Comparison of ENCODE assay signal across 8 cellular contexts in genomic region chr1:160078392-160079195, GRCh38. TPM values are rescaled to one million over a fixed set of nuclear protein-coding genes. Genes with fewer than 3 reads are reported as not detected.
A peak's percentile ranks its signal among the peaks of the same experiment; 100 is the strongest.
DNase-seq lines count a peak whose midpoint lies in the region; ATAC-seq, FAIRE-seq and TF ChIP-seq lines count a peak whose summit lies in the region.

No MANE protein-coding gene starts in this region.

- no peak for TF ChIP-seq EP300 in A549 (IDR thresholded peaks at IDR 0.05)

- no peak overlapping the region for H3K27ac ChIP-seq in A549
- no peak overlapping the region for H3K27ac ChIP-seq in ascending aorta

- no peak for TF ChIP-seq POLR2A in A549 (IDR thresholded peaks at IDR 0.05; ENCODE audit: low read length)
- no peak for TF ChIP-seq POLR2A in GM12891 (IDR thresholded peaks at IDR 0.05; ENCODE audit: low read depth, low read length)

- TF ChIP-seq RAD21 in A549 (conservative IDR thresholded peaks at IDR 0.05 in 1 of 2, IDR thresholded peaks at IDR 0.05 in 1 of 2) = peak; percentile 44 to 49

- FAIRE-seq in A549 (lab: Jason Lieb, UNC) (no peak), GM12891 (lab: Jason Lieb, UNC) (peak; percentile 80)

- 7% methylated on average over 9 of the region's 9 CpGs for WGBS in A549 (ENCODE audit: missing lambda C conversion rate)

- CTCF ChIA-PET in A549 (lab: Yijun Ruan, JAX) = interaction anchor here (0.6 to 30.0 kb wide), 18 partner anchors 5 to 946 kb away, joined by 3 to 409 read pairs (median 4); partner anchors contain the start of genes KCNJ10, KCNJ9 and PIGM

- ATAC-seq in A549 = peak; percentile 51 to 88; a peak in 4 of 6 replicates
- peak; percentile 44 for ATAC-seq in HG03520 (IDR thresholded peaks at IDR 0.05; ENCODE audit: unreplicated experiment)

- no peak overlapping the region for H3K4me2 ChIP-seq in A549

- H3K4me3 ChIP-seq in A549 (no peak overlapping the region), ascending aorta (no peak overlapping the region)

- intact Hi-C loops in ascending aorta (cut with DNase I) = no loop called here

- H3K4me1 ChIP-seq in A549 (no peaks in the 10 kb centered on the region), ascending aorta (peaks cover 0 to 8% of the 10 kb centered on the region in 2 donors)

- DNase-seq in A549 (ENCODE audit: low read depth in 1 of 2, low spot score in 1 of 2) (peak; percentile 42 to 51), GM12891 (ENCODE audit: insufficient read length, low spot score) (peak; percentile 61), SW480 (ENCODE audit: low spot score) (peak; percentile 45), ascending aorta (ENCODE audit: low spot score in 2 of 2) (no peak), kidney glomerular epithelial cell (lab: John Stamatoyannopoulos, UW) (peak; percentile 5), NCI-H446 treated with DMSO at 0.1 percent for 48 hours (lab: John Stamatoyannopoulos, UW) (no peak)
- peak; percentile 36 for DNase-seq in stimulated activated CD8-positive, alpha-beta memory T cell treated with anti-CD3 and anti-CD28 coated beads, Interleukin-12 subunit alpha, Interleukin-12 subunit beta, amount 100 ng/mL, for 1 hour (ENCODE audit: low read depth)

- TF ChIP-seq CTCF in A549 (IDR thresholded peaks at IDR 0.05) = peak; percentile 54
- TF ChIP-seq CTCF in ascending aorta (IDR thresholded peaks at IDR 0.05) = peak; percentile 39 to 69 (median 64)

- H3K9me3 ChIP-seq in A549 = no peaks in the 10 kb centered on the region
- no peaks in the 10 kb centered on the region for H3K9me3 ChIP-seq in ascending aorta

- no peaks in the 10 kb centered on the region for H3K27me3 ChIP-seq in ascending aorta

- POLR2A ChIA-PET in A549 (lab: Yijun Ruan, JAX) = no interaction called here

- no peaks in the 10 kb centered on the region for H3K36me3 ChIP-seq in ascending aorta

TF ChIP-seq in A549, 52 proteins besides CTCF, POLR2A, EP300 and RAD21:
- TF ChIP-seq SMC3 (IDR thresholded peaks at IDR 0.05) = peak; percentile 37; the same call in 1 of the 3 replicates
- TF ChIP-seq HEYL (CRISPR knock-in tag; IDR thresholded peaks at IDR 0.05) = no peak
- TF ChIP-seq HES2 (IDR thresholded peaks at IDR 0.05) = no peak
- TF ChIP-seq JUNB (IDR thresholded peaks at IDR 0.05) = no peak
- TF ChIP-seq USF2 (IDR thresholded peaks at IDR 0.05) = no peak

TF ChIP-seq in GM12891, 5 proteins besides CTCF, POLR2A, EP300 and RAD21:
- TF ChIP-seq POU2F2 (IDR thresholded peaks at IDR 0.05; ENCODE audit: low read depth, low read length) = no peak
- no peak for TF ChIP-seq PAX5 (IDR thresholded peaks at IDR 0.05; ENCODE audit: insufficient read depth, low read length, severe bottlenecking)
- no peak for TF ChIP-seq TAF1 (IDR thresholded peaks at IDR 0.05; ENCODE audit: low read depth, low read length)
- TF ChIP-seq SPI1 (IDR thresholded peaks at IDR 0.05; ENCODE audit: low read depth, low read length) = no peak
- no peak for TF ChIP-seq POLR2AphosphoS5 (IDR thresholded peaks at IDR 0.05; ENCODE audit: low read depth, low read length)

RNA-seq across cellular contexts. Expression of gene KCNJ9, which starts 2.7 kb away (rescaled TPM):
- polyA plus RNA-seq in A549 (2011; rRNA removed) (not detected in 2 replicates), A549 (2017; fragmentation: RNase III; extraction: RNeasy Plus Mini Kit Qiagen cat#74134 plus additional on column Dnase treatment) (not detected in 3 replicates)
- not detected in 2 replicates for polyA plus RNA-seq in A549 (2012; cell fraction: cytosol; rRNA removed)
- polyA plus RNA-seq in A549 (2012; cell fraction: nucleus; rRNA removed) = not detected in 2 replicates
- polyA minus RNA-seq in A549 (2011; rRNA and poly(A)+ RNA removed) = not detected in 2 replicates
- polyA plus RNA-seq in GM12891 (2012; ENCODE audit: low read depth, missing spikeins) = 0.04 TPM
- total RNA-seq in ascending aorta = 1.2 TPM

RNA-seq across cellular contexts. Expression of gene KCNJ10, which starts 8.6 kb away (rescaled TPM):
- polyA plus RNA-seq in A549 (2011; rRNA removed) (not detected in 2 replicates), A549 (2017; fragmentation: RNase III; extraction: RNeasy Plus Mini Kit Qiagen cat#74134 plus additional on column Dnase treatment) (0.05 to 0.09 TPM (median 0.05 TPM) in 3 replicates)
- polyA plus RNA-seq in A549 (2012; cell fraction: cytosol; rRNA removed) = not detected in 2 replicates
- 0.07 TPM in 1 of 2 replicates, not detected in the other for polyA plus RNA-seq in A549 (2012; cell fraction: nucleus; rRNA removed)
- not detected in 2 replicates for polyA minus RNA-seq in A549 (2011; rRNA and poly(A)+ RNA removed)
- polyA plus RNA-seq in GM12891 (2012; ENCODE audit: low read depth, missing spikeins) = 0.05 TPM
- total RNA-seq in ascending aorta = not detected

RNA-seq across cellular contexts. Expression of gene IGSF8, which starts 19.8 kb away (rescaled TPM):
- polyA plus RNA-seq in A549 (2011; rRNA removed) (7.3 and 8.3 TPM in 2 replicates), A549 (2017; fragmentation: RNase III; extraction: RNeasy Plus Mini Kit Qiagen cat#74134 plus additional on column Dnase treatment) (6.3 to 8.5 TPM (median 7.8 TPM) in 3 replicates)
- polyA plus RNA-seq in A549 (2012; cell fraction: cytosol; rRNA removed) = 12.5 and 16.2 TPM in 2 replicates
- polyA plus RNA-seq in A549 (2012; cell fraction: nucleus; rRNA removed) = 34.3 and 45.1 TPM in 2 replicates
- 6.4 and 6.5 TPM in 2 replicates for polyA minus RNA-seq in A549 (2011; rRNA and poly(A)+ RNA removed)
- polyA plus RNA-seq in GM12891 (2012; ENCODE audit: low read depth, missing spikeins) = 5.2 TPM
- 37.9 TPM for total RNA-seq in ascending aorta

RNA-seq across cellular contexts. Expression of gene ATP1A2, which starts 37.0 kb away (rescaled TPM):
- polyA plus RNA-seq in A549 (2011; rRNA removed) (0.07 and 0.09 TPM in 2 replicates), A549 (2017; fragmentation: RNase III; extraction: RNeasy Plus Mini Kit Qiagen cat#74134 plus additional on column Dnase treatment) (0.10 to 0.13 TPM in 2 of 3 replicates, not detected in the other)
- polyA plus RNA-seq in A549 (2012; cell fraction: cytosol; rRNA removed) = 0.04 and 0.07 TPM in 2 replicates
- polyA plus RNA-seq in A549 (2012; cell fraction: nucleus; rRNA removed) = 0.34 and 0.61 TPM in 2 replicates
- 0.70 and 0.92 TPM in 2 replicates for polyA minus RNA-seq in A549 (2011; rRNA and poly(A)+ RNA removed)
- not detected for polyA plus RNA-seq in GM12891 (2012; ENCODE audit: low read depth, missing spikeins)
- 316 TPM for total RNA-seq in ascending aorta

RNA-seq across cellular contexts. Expression of gene PIGM, which starts 46.8 kb away (rescaled TPM):
- polyA plus RNA-seq in A549 (2011; rRNA removed) (6.3 and 7.2 TPM in 2 replicates), A549 (2017; fragmentation: RNase III; extraction: RNeasy Plus Mini Kit Qiagen cat#74134 plus additional on column Dnase treatment) (4.8 to 5.3 TPM (median 5.0 TPM) in 3 replicates)
- polyA plus RNA-seq in A549 (2012; cell fraction: cytosol; rRNA removed) = 2.2 and 2.6 TPM in 2 replicates
- 1.5 and 2.1 TPM in 2 replicates for polyA plus RNA-seq in A549 (2012; cell fraction: nucleus; rRNA removed)
- polyA minus RNA-seq in A549 (2011; rRNA and poly(A)+ RNA removed) = 3.1 and 3.6 TPM in 2 replicates
- polyA plus RNA-seq in GM12891 (2012; ENCODE audit: low read depth, missing spikeins) = 1.4 TPM
- 6.1 TPM for total RNA-seq in ascending aorta

Comparison
In these comparisons a context has a peak if more than half of its experiments do, and no peak if none do; other contexts are left out.
1. DNase-seq: peak in A549 (2 of 2), GM12891 (single experiment), SW480 (single experiment), kidney glomerular epithelial cell (single experiment) and stimulated activated CD8-positive, alpha-beta memory T cell treated with anti-CD3 and anti-CD28 coated beads, Interleukin-12 subunit alpha, Interleukin-12 subunit beta, amount 100 ng/mL, for 1 hour (single experiment); none in ascending aorta (0 of 2) and NCI-H446 treated with DMSO at 0.1 percent for 48 hours (single experiment).